Comparison of ENCODE assay signal across 17 cellular contexts in genomic region chr9:86838883-86839497, GRCh38.
"Had no signal": no experiment of that assay in that cellular context is flagged by ENCODE, and none has a peak within 500 bp of the region (broad histone marks: within the 10 kb centered on the region; RNA-seq: fewer than 3 reads in every experiment).

No MANE protein-coding gene starts in this region.

- H3K36me3 ChIP-seq: SJSA1, transverse colon had no signal

- ATAC-seq: activated CD8-positive, alpha-beta T cell treated with anti-CD3 and anti-CD28 coated beads, Interleukin-2, amount 10 ng/mL, durations not matched to agents 7 days and 5 days had no signal

- H3K27ac ChIP-seq: SJSA1 had no signal

- H3K27me3 ChIP-seq: SJSA1, transverse colon had no signal

- DNase-seq: activated CD4-positive, alpha-beta T cell treated with anti-CD3 and anti-CD28 coated beads, Interleukin-2, amount 10 ng/mL, durations not matched to agents 24 days and 14 days; activated CD4-positive, CD25-positive, alpha-beta regulatory T cell; activated CD8-positive, alpha-beta memory T cell treated with anti-CD3 and anti-CD28 coated beads, Interleukin-2, amount 50 U/mL, for 48 hours; activated CD8-positive, alpha-beta T cell treated with anti-CD3 and anti-CD28 coated beads, Interleukin-2, amount 10 ng/mL, durations not matched to agents 7 days and 5 days; activated naive CD4-positive, alpha-beta T cell; activated naive CD8-positive, alpha-beta T cell treated with anti-CD3 and anti-CD28 coated beads, Interleukin-2, amount 10 ng/mL, durations not matched to agents 7 days and 5 days; anterior cingulate cortex; endodermal cell; hippocampal formation; mesendoderm; small intestine; stimulated activated CD4-positive, alpha-beta T cell treated with anti-CD3 and anti-CD28 coated beads, Interleukin-4, amount 100 ng/mL, for 4 hours; stimulated activated CD8-positive, alpha-beta memory T cell treated with anti-CD3 and anti-CD28 coated beads, Interleukin-4, amount 100 ng/mL, for 48 hours; stimulated activated naive CD4-positive, alpha-beta T cell treated with Interleukin-2 at 50 U/mL for 16 hours; substantia nigra; transverse colon had no signal

- H3K4me1 ChIP-seq: SJSA1, transverse colon had no signal

- H3K4me3 ChIP-seq: SJSA1, transverse colon had no signal

- H3K9me3 ChIP-seq: SJSA1, transverse colon had no signal
